In the genomic region with DNA sequence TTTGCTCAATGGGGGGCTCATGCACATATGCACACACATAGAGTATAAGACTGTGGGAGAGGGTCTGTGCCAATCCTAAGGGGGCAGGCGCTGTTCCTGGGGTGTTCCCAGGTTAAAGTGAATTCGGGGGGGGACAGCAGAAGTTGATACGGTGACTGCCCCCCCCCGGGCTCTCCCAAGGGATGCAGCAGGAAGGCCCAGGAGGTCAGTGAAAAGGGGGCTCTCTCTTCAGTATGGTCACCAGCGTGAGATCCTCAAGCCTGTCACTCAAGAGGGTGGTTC, we compare ENCODE assay signal across 27 cellular contexts. TPM values are rescaled to one million over a fixed set of nuclear protein-coding genes. Genes with fewer than 3 reads are reported as not detected.
"Had no signal": no experiment of that assay in that cellular context is flagged by ENCODE, and none has a peak within 500 bp of the region (broad histone marks: within the 10 kb centered on the region; RNA-seq: fewer than 3 reads in every experiment).

No MANE protein-coding gene starts in this region.

- H3K4me2 ChIP-seq: SK-N-SH had no signal

- FAIRE-seq: bronchial epithelial cell had no signal

- DNase-seq: activated CD4-positive, alpha-beta T cell treated with anti-CD3 and anti-CD28 coated beads for 1 hour; activated CD4-positive, alpha-beta T cell treated with anti-CD3 and anti-CD28 coated beads, Interleukin-2, amount 10 ng/mL, durations not matched to agents 24 days and 14 days; activated CD4-positive, alpha-beta T cell treated with anti-CD3 and anti-CD28 coated beads, Interleukin-2, amount 50 U/mL, for 48 hours; activated effector memory CD4-positive, alpha-beta T cell treated with anti-CD3 and anti-CD28 coated beads, Interleukin-2, amount 50 U/mL, for 16 hours; activated naive CD4-positive, alpha-beta T cell treated with Interleukin-2 at 50 U/mL for 16 hours; activated naive CD8-positive, alpha-beta T cell treated with anti-CD3 and anti-CD28 coated beads, Interleukin-2, amount 50 U/mL, for 24 hours; activated T-cell treated with anti-CD3 and anti-CD28 coated beads, Interleukin-2, amount 50 U/mL, for 4 hours; amniotic stem cell; body of pancreas; central memory CD4-positive, alpha-beta T cell; MM.1S; NCI-H1105 treated with DMSO at 0.1 percent for 48 hours; NCI-H1436 treated with DMSO at 0.1 percent for 48 hours; NCI-H187; NCI-H2081; NCI-H510A treated with DMSO at 0.1 percent for 48 hours; NCI-H69; SJCRH30; SK-N-SH; SW 1271 had no signal

- H3K4me1 ChIP-seq: ascending aorta, body of pancreas, SJCRH30 had no signal

- H3K9me2 ChIP-seq: SK-N-SH had no signal

- H3K27me3 ChIP-seq: ascending aorta, body of pancreas, SJCRH30 had no signal

- H3K27ac ChIP-seq: ascending aorta, body of pancreas, SJCRH30 had no signal

- H3K4me3 ChIP-seq: ascending aorta, body of pancreas, SJCRH30 had no signal

- H3K36me3 ChIP-seq: ascending aorta had no signal

- ATAC-seq: activated CD8-positive, alpha-beta memory T cell treated with anti-CD3 and anti-CD28 coated beads, Interleukin-2, amount 10 ng/mL, durations not matched to agents 7 days and 5 days; activated naive CD4-positive, alpha-beta T cell treated with anti-CD3 and anti-CD28 coated beads, Interleukin-2, amount 50 U/mL, for 72 hours; activated naive CD8-positive, alpha-beta T cell treated with anti-CD3 and anti-CD28 coated beads, Interleukin-2, amount 50 U/mL, for 24 hours; activated T-cell treated with anti-CD3 and anti-CD28 coated beads, Interleukin-2, amount 50 U/mL, for 4 hours; body of pancreas; Right ventricle myocardium inferior had no signal

- H3K9ac ChIP-seq: SK-N-SH had no signal

- H3K9me3 ChIP-seq: ascending aorta, body of pancreas, SJCRH30, SK-N-SH had no signal

RNA-seq across cellular contexts. Expression of a gene that starts 32.4 kb away (rescaled TPM):
- total RNA-seq: activated CD4-positive, alpha-beta T cell treated with anti-CD3 and anti-CD28 coated beads, Interleukin-2, amount 10 ng/mL, durations not matched to agents 24 days and 14 days; activated CD8-positive, alpha-beta memory T cell treated with anti-CD3 and anti-CD28 coated beads, Interleukin-2, amount 10 ng/mL, durations not matched to agents 7 days and 5 days; activated naive CD4-positive, alpha-beta T cell treated with anti-CD3 and anti-CD28 coated beads, Interleukin-2, amount 50 U/mL, for 72 hours; activated T-cell treated with anti-CD3 and anti-CD28 coated beads, Interleukin-2, amount 50 U/mL, for 4 hours; ascending aorta; body of pancreas; bronchial epithelial cell; chondrocyte; Right ventricle myocardium inferior; SJCRH30; T-helper 1 cell treated with Interleukin-12 subunit alpha and Interleukin-12 subunit beta and Interleukin-4 antibody, amounts not matched to agents 30 ng/mL and 1 ng/mL, for 36 hours had no signal
- polyA plus RNA-seq: SK-N-SH had no signal
